22 cellular contexts compared by ENCODE assay signal in genomic region chr13:112431734-112432133, GRCh38. TPM values are rescaled to one million over a fixed set of nuclear protein-coding genes. Genes with fewer than 3 reads are reported as not detected.
DNase-seq lines count a peak whose midpoint lies in the region; ATAC-seq and TF ChIP-seq lines count a peak whose summit lies in the region.
"Had no signal": no experiment of that assay in that cellular context is flagged by ENCODE, and none has a peak within 500 bp of the region (broad histone marks: within the 10 kb centered on the region; RNA-seq: fewer than 3 reads in every experiment).

No MANE protein-coding gene starts in this region.

- H3K79me2 ChIP-seq in osteoblast (ENCODE audit: insufficient read depth, low read length), result no peaks in the 10 kb centered on the region

- peaks cover 2% of the 10 kb centered on the region for H3K9me3 ChIP-seq in osteoblast (ENCODE audit: low read depth, low read length)
- H3K9me3 ChIP-seq: A549, HAP-1 had no signal

- DNase-seq in NCI-H345 treated with DMSO at 0.1 percent for 48 hours (lab: John Stamatoyannopoulos, UW; ENCODE audit: unreplicated experiment) (peak; percentile 15), NCI-H345 (lab: John Stamatoyannopoulos, UW) (no peak), islet precursor cell (peak; percentile 24), osteoblast (ENCODE audit: insufficient read length, low spot score, missing footprints) (peak; percentile 53), NCI-H446 (lab: John Stamatoyannopoulos, UW) (no peak), NCI-H510A treated with DMSO at 0.1 percent for 48 hours (lab: John Stamatoyannopoulos, UW) (no peak)
- DNase-seq: AML-193; Calu3; CD8-positive, alpha-beta T cell; DMS 273 treated with DMSO at 0.1 percent for 48 hours; DMS53; DND-41; EL; GM23248 had no signal

- no peaks in the 10 kb centered on the region for H4K20me1 ChIP-seq in osteoblast (ENCODE audit: insufficient read depth, low read length)

- H2AFZ ChIP-seq in osteoblast (ENCODE audit: low read length), result no peak overlapping the region
- H2AFZ ChIP-seq: GM23248 had no signal

- no peaks in the 10 kb centered on the region for H3K36me3 ChIP-seq in osteoblast (ENCODE audit: insufficient read depth, low read length)
- H3K36me3 ChIP-seq: HAP-1 had no signal

- H3K4me1 ChIP-seq in osteoblast (ENCODE audit: insufficient read depth, low read length), result no peaks in the 10 kb centered on the region
- H3K4me1 ChIP-seq: A549, HAP-1 had no signal

- H3K27ac ChIP-seq in osteoblast (ENCODE audit: low read depth, low read length), result no peak overlapping the region
- H3K27ac ChIP-seq: 22Rv1, A549, GM23248 had no signal

- no peak for ATAC-seq in GM21390 (IDR thresholded peaks at IDR 0.05; ENCODE audit: unreplicated experiment)
- ATAC-seq: A549; CD8-positive, alpha-beta T cell; GM12878; HepG2 had no signal

- no peak for TF ChIP-seq CTCF in osteoblast (IDR thresholded peaks at IDR 0.05; ENCODE audit: extremely low read depth, low read depth, low read length)

- no peaks in the 10 kb centered on the region for H3K27me3 ChIP-seq in osteoblast (ENCODE audit: insufficient read depth, low read length)

- H3K4me2 ChIP-seq in osteoblast (ENCODE audit: insufficient read depth, low read length), result no peak overlapping the region
- H3K4me2 ChIP-seq: A549 had no signal

- no peak overlapping the region for H3K4me3 ChIP-seq in osteoblast (ENCODE audit: insufficient read depth, low read length)
- H3K4me3 ChIP-seq: A549, GM12878, GM23248, HAP-1 had no signal

RNA-seq across cellular contexts. Expression of gene SPACA7, which starts 55.6 kb away (rescaled TPM):
- not detected in 2 replicates for total RNA-seq in osteoblast
- total RNA-seq: Calu3; CD8-positive, alpha-beta T cell; G401; GM12878; GM23248; H4; HepG2 had no signal

Comparison
In these comparisons a context has a peak if more than half of its experiments do, and no peak if none do; other contexts are left out.
1. DNase-seq: peak in NCI-H345 treated with DMSO at 0.1 percent for 48 hours (single experiment), islet precursor cell (single experiment) and osteoblast (single experiment); none in NCI-H345 (single experiment), NCI-H446 (0 of 2) and NCI-H510A treated with DMSO at 0.1 percent for 48 hours (single experiment).